14 cellular contexts compared by ENCODE assay signal in the genomic region with DNA sequence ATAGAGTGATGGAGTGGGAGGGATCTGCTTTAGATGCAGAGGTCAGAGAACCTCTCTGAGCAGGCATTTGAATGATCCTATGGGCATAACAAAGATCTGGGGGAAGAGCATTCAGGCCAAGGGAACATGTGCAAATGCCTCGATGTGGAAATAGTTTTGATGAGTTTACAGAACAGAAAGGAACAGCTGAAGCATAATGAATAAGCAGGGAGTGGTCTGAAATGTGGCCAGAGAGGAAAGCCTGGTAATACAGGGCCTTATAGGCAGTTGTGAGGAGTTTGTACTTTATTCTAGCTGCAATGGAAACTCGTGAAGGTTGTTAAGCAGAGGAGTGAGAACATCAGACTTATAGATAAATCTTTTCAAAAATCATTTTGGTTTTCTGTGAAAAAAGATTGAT. TPM values are rescaled to one million over a fixed set of nuclear protein-coding genes. Genes with fewer than 3 reads are reported as not detected.
DNase-seq lines count a peak whose midpoint lies in the region; ATAC-seq and TF ChIP-seq lines count a peak whose summit lies in the region.
"Had no signal": no experiment of that assay in that cellular context is flagged by ENCODE, and none has a peak within 500 bp of the region (broad histone marks: within the 10 kb centered on the region; RNA-seq: fewer than 3 reads in every experiment).

No MANE protein-coding gene starts in this region.

- H3K9me3 Mint-ChIP-seq in stimulated activated naive CD8-positive, alpha-beta T cell treated with anti-CD3 and anti-CD28 coated beads, Interleukin-15, amount 100 ng/mL, for 72 hours, result no peaks in the 10 kb centered on the region
- H3K9me3 Mint-ChIP-seq: T-helper 1 cell treated with Interleukin-12 subunit alpha and Interleukin-12 subunit beta and Interleukin-4 antibody, amounts not matched to agents 30 μg/mL and 1 μg/mL, for 36 hours had no signal

- no peaks in the 10 kb centered on the region for H3K9me3 ChIP-seq in esophagus squamous epithelium
- no peaks in the 10 kb centered on the region for H3K9me3 ChIP-seq in mucosa of rectum (ENCODE audit: control insufficient read depth in 2 of 2, low read length in 2 of 2)

- H3K9ac ChIP-seq in mucosa of rectum (ENCODE audit: low read depth in 1 of 2, low read length in 2 of 2), result no peak overlapping the region

- H3K27ac ChIP-seq in esophagus squamous epithelium (peak overlapping the region in 3 of 4 donors; percentile 9 to 50 (median 40)), mucosa of rectum (ENCODE audit: low read depth in 2 of 2, low read length in 2 of 2) (peak overlapping the region; percentile 53 to 72)

- intact Hi-C loops in esophagus squamous epithelium (cut with DNase I), result no loop called here

- H3K36me3 ChIP-seq in esophagus squamous epithelium (no peaks in the 10 kb centered on the region), mucosa of rectum (ENCODE audit: control insufficient read depth in 2 of 2, insufficient read depth in 2 of 2, low read length in 2 of 2) (no peaks in the 10 kb centered on the region)

- H3K4me1 ChIP-seq in esophagus squamous epithelium, result peaks cover 0 to 7% (median 0%) of the 10 kb centered on the region in 3 donors
- peaks cover 8 to 9% of the 10 kb centered on the region in 2 donors for H3K4me1 ChIP-seq in mucosa of rectum (ENCODE audit: control insufficient read depth in 2 of 2, insufficient read depth in 2 of 2, low read length in 2 of 2)

- WGBS in esophagus squamous epithelium, 2 donors, result 18 to 33% methylated on average over 2 of the region's 2 CpGs

- H3K27me3 ChIP-seq in esophagus squamous epithelium (no peaks in the 10 kb centered on the region), mucosa of rectum (ENCODE audit: control insufficient read depth in 2 of 2, insufficient read depth in 2 of 2, low read length in 2 of 2) (no peaks in the 10 kb centered on the region)

- H3K27me3 Mint-ChIP-seq in stimulated activated naive CD8-positive, alpha-beta T cell treated with anti-CD3 and anti-CD28 coated beads, Interleukin-15, amount 100 ng/mL, for 72 hours, result no peaks in the 10 kb centered on the region

- H3K27ac Mint-ChIP-seq in stimulated activated naive CD8-positive, alpha-beta T cell treated with anti-CD3 and anti-CD28 coated beads, Interleukin-15, amount 100 ng/mL, for 72 hours, result no peak overlapping the region
- H3K27ac Mint-ChIP-seq: activated naive CD8-positive, alpha-beta T cell; T-helper 1 cell treated with Interleukin-12 subunit alpha and Interleukin-12 subunit beta and Interleukin-4 antibody, amounts not matched to agents 30 μg/mL and 1 μg/mL, for 36 hours had no signal

- H3K4me3 ChIP-seq in esophagus squamous epithelium (no peak overlapping the region), mucosa of rectum (ENCODE audit: low read length in 2 of 2) (no peak overlapping the region)

- no peaks in the 10 kb centered on the region for H3K4me1 Mint-ChIP-seq in stimulated activated naive CD8-positive, alpha-beta T cell treated with anti-CD3 and anti-CD28 coated beads, Interleukin-15, amount 100 ng/mL, for 72 hours

- no peak for ATAC-seq in stimulated activated naive CD8-positive, alpha-beta T cell treated with anti-CD3 and anti-CD28 coated beads, Interleukin-15, amount 100 ng/mL, for 72 hours

- DNase-seq in CD1c-positive myeloid dendritic cell (ENCODE audit: extremely low spot score) (peak; percentile 59), NOMO-1 treated with dmso at 0.1 percent for 144 hours (lab: John Stamatoyannopoulos, UW; ENCODE audit: unreplicated experiment) (peak; percentile 32), esophagus squamous epithelium (lab: John Stamatoyannopoulos, UW) (no peak), Kasumi-1 (lab: John Stamatoyannopoulos, UW) (no peak), OCI-M1 (lab: John Stamatoyannopoulos, UW) (no peak)
- no peak for DNase-seq in effector CD8-positive, alpha-beta T cell (lab: John Stamatoyannopoulos, UW)
- DNase-seq in stimulated activated naive CD8-positive, alpha-beta T cell treated with anti-CD3 and anti-CD28 coated beads, Interleukin-15, amount 100 ng/mL, for 72 hours, result no peak
- DNase-seq: DMS 273 treated with DMSO at 0.1 percent for 48 hours, NCI-H1048, NCI-H2227 treated with DMSO at 0.1 percent for 48 hours had no signal

- TF ChIP-seq CTCF in esophagus squamous epithelium (IDR thresholded peaks at IDR 0.05), result no peak

- no peak overlapping the region for H3K4me3 Mint-ChIP-seq in stimulated activated naive CD8-positive, alpha-beta T cell treated with anti-CD3 and anti-CD28 coated beads, Interleukin-15, amount 100 ng/mL, for 72 hours
- H3K4me3 Mint-ChIP-seq: activated naive CD8-positive, alpha-beta T cell; T-helper 1 cell treated with Interleukin-12 subunit alpha and Interleukin-12 subunit beta and Interleukin-4 antibody, amounts not matched to agents 30 μg/mL and 1 μg/mL, for 36 hours had no signal

- no peak for TF ChIP-seq POLR2A in esophagus squamous epithelium (IDR thresholded peaks at IDR 0.05)

RNA-seq across cellular contexts. Expression of a gene that starts 33.0 kb away (rescaled TPM):
- total RNA-seq in esophagus squamous epithelium, result 10 to 100 TPM; 20.4 to 58.6 (median 27.2) TPM

RNA-seq across cellular contexts. Expression of a gene that starts 48.4 kb away (rescaled TPM):
- total RNA-seq in esophagus squamous epithelium, result not detected
- total RNA-seq: endothelial cell of umbilical vein had no signal

Comparison
In these comparisons a context has a peak if more than half of its experiments do, and no peak if none do; other contexts are left out.
1. DNase-seq: peak in CD1c-positive myeloid dendritic cell (single experiment) and NOMO-1 treated with dmso at 0.1 percent for 144 hours (single experiment); none in esophagus squamous epithelium (single experiment), Kasumi-1 (0 of 2), OCI-M1 (single experiment), effector CD8-positive, alpha-beta T cell (single experiment) and stimulated activated naive CD8-positive, alpha-beta T cell treated with anti-CD3 and anti-CD28 coated beads, Interleukin-15, amount 100 ng/mL, for 72 hours (0 of 2).